Comparison of ENCODE assay signal across 24 cellular contexts in genomic region chr18:4808891-4809290, GRCh38.
"Had no signal": no experiment of that assay in that cellular context is flagged by ENCODE, and none has a peak within 500 bp of the region (broad histone marks: within the 10 kb centered on the region; RNA-seq: fewer than 3 reads in every experiment).

No MANE protein-coding gene starts in this region.

- H3K4me3 ChIP-seq: MG63, SJSA1, SK-N-MC had no signal

- DNase-seq: IMR-90, Karpas-422, KG1, MG63, NCI-H1092, NCI-H1105 treated with DMSO at 0.1 percent for 48 hours, NCI-H1417 treated with DMSO at 0.1 percent for 48 hours, NCI-H146, NCI-H1694 treated with DMSO at 0.1 percent for 48 hours, NCI-H2029, NCI-H2081 treated with DMSO at 0.1 percent for 48 hours, NCI-H2171, NCI-H226, NCI-H446, NCI-H510A, NCI-H524 treated with DMSO at 0.1 percent for 48 hours, NCI-H69, NCI-H774, Right ventricle myocardium superior, RPMI8226, SIG-M5 had no signal

- H3K4me1 ChIP-seq: SJSA1 had no signal

- ATAC-seq: HepG2 had no signal

- H3K9me3 ChIP-seq: MG63 had no signal

- H3K27ac ChIP-seq: SJSA1, SK-N-MC had no signal

- H3K36me3 ChIP-seq: MG63, SJSA1 had no signal

- H3K27me3 ChIP-seq: MG63, SJSA1 had no signal
